In the genomic region with DNA sequence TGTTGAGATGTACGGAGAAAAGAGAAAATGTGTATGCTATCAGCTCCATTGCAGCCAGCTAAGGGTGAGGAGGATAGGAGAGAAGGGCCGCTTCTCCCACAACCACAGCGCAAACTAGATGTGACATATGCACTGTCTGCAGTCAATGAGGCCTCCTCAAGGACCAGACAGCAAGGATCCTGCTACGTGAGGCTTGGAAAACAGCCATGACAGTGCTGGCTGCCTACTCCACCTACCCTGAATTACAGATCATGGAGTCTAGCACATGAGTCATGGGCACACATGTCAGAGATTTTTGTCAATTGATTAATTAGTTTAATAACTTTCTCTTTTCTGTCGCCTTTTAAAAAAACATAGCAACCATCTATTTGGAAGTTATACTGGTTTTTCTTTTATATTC, we compare ENCODE assay signal across 1 cellular context.
TF ChIP-seq lines count a peak whose summit lies in the region.

No MANE protein-coding gene starts in this region.

TF ChIP-seq in GM12878, 131 proteins besides CTCF, POLR2A, EP300 and RAD21:
- TF ChIP-seq CHD1 (IDR thresholded peaks at IDR 0.05; ENCODE audit: low read depth, low read length), result no peak
- no peak for TF ChIP-seq JUNB (IDR thresholded peaks at IDR 0.05)
- TF ChIP-seq, protein P1, sequence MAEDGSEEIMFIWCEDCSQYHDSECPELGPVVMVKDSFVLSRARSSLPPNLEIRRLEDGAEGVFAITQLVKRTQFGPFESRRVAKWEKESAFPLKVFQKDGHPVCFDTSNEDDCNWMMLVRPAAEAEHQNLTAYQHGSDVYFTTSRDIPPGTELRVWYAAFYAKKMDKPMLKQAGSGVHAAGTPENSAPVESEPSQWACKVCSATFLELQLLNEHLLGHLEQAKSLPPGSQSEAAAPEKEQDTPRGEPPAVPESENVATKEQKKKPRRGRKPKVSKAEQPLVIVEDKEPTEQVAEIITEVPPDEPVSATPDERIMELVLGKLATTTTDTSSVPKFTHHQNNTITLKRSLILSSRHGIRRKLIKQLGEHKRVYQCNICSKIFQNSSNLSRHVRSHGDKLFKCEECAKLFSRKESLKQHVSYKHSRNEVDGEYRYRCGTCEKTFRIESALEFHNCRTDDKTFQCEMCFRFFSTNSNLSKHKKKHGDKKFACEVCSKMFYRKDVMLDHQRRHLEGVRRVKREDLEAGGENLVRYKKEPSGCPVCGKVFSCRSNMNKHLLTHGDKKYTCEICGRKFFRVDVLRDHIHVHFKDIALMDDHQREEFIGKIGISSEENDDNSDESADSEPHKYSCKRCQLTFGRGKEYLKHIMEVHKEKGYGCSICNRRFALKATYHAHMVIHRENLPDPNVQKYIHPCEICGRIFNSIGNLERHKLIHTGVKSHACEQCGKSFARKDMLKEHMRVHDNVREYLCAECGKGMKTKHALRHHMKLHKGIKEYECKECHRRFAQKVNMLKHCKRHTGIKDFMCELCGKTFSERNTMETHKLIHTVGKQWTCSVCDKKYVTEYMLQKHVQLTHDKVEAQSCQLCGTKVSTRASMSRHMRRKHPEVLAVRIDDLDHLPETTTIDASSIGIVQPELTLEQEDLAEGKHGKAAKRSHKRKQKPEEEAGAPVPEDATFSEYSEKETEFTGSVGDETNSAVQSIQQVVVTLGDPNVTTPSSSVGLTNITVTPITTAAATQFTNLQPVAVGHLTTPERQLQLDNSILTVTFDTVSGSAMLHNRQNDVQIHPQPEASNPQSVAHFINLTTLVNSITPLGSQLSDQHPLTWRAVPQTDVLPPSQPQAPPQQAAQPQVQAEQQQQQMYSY (CRISPR knock-in tag; IDR thresholded peaks at IDR 0.05), result no peak
- no peak for TF ChIP-seq HCFC1 (IDR thresholded peaks at IDR 0.05; ENCODE audit: low read length)
- no peak for TF ChIP-seq STAT3 (IDR thresholded peaks at IDR 0.05; ENCODE audit: low read depth, low read length)
- TF ChIP-seq NBN (IDR thresholded peaks at IDR 0.05), result no peak
- no peak for TF ChIP-seq CHD4 (IDR thresholded peaks at IDR 0.05)
- TF ChIP-seq POLR2AphosphoS5 (IDR thresholded peaks at IDR 0.05; ENCODE audit: low read length), result no peak
- TF ChIP-seq SREBF2 (IDR thresholded peaks at IDR 0.05; ENCODE audit: low read length), result no peak
- TF ChIP-seq POU2F2 (IDR thresholded peaks at IDR 0.05; ENCODE audit: borderline replicate concordance, low read depth, low read length), result no peak
- TF ChIP-seq CEBPB (IDR thresholded peaks at IDR 0.05; ENCODE audit: borderline replicate concordance in 1 of 2, low read depth in 2 of 2, low read length in 2 of 2), result no peak
- TF ChIP-seq, protein P2, sequence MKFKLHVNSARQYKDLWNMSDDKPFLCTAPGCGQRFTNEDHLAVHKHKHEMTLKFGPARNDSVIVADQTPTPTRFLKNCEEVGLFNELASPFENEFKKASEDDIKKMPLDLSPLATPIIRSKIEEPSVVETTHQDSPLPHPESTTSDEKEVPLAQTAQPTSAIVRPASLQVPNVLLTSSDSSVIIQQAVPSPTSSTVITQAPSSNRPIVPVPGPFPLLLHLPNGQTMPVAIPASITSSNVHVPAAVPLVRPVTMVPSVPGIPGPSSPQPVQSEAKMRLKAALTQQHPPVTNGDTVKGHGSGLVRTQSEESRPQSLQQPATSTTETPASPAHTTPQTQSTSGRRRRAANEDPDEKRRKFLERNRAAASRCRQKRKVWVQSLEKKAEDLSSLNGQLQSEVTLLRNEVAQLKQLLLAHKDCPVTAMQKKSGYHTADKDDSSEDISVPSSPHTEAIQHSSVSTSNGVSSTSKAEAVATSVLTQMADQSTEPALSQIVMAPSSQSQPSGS (IDR thresholded peaks at IDR 0.05; ENCODE audit: low read length), result no peak
TF ChIP-seq in GM12878: peak in this region for 0.
